8 cellular contexts compared by ENCODE assay signal in the genomic region with DNA sequence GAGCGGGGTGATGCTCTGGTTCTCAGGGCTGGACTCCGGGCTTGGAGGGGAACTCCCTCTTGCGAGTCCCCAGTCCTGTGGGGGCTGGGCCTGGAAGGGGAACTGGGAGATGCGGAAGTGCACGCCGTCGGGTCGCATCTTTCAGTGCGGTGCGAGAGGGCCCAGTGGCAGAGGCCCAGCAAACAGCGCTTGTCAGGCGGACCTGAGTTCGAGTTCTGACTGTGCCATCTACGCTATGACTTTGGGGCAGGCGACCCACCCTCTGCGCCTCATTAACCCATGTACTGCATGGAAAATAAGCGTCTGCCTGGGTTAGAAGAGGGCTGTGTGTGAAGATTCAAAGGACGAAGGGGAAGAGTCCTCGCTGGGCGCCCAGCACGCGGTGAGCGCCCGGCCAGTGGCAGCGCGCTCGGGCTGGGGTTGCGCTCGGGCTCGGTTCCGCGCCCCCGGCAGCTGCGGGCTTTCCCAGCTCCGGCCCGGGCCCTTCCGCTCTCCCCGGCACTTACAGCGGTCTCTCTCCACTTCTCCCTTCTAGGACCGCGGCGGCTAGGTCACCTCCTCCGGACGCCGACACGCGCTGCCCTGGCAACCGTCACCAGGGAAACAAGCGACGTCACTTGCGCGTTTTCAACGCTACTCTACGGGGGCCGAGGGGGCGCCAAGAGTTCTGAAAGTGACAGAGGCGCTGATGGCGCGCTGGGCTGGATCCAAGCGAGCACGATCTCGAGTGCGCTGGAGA.
A peak's percentile ranks its signal among the peaks of the same experiment; 100 is the strongest.
DNase-seq lines count a peak whose midpoint lies in the region; ATAC-seq and TF ChIP-seq lines count a peak whose summit lies in the region.

A gene with protein sequence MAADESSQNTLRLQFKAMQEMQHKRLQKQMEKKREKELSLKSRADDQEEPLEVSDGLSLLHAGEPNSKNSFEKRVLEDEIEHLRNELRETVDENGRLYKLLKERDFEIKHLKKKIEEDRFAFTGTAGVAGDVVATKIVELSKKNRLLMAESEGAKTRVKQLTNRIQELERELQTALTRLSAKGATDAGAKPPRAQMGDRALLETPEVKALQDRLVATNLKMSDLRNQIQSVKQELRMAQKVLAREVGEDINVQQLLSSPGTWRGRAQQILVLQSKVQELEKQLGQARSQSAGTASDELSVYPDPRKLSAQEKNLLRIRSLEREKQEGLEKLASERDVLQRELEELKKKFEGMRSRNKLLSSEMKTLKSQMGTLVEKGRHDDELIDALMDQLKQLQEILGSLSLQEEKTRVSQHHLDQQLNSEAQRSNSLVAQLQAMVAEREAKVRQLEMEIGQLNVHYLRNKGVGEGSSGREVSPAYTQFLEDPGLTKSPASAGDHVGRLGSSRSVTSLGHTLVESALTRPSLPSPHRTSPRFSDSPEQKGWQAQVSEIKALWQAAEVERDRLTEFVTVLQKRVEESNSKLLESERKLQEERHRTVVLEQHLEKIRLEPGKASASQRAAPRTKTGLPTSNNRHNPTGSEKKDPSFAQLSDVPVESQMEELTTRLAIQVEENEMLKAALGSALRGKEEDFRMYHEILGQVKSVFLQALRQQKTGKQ (minus strand): TSS at position 584 of the 739 bp plus-strand sequence. CDS start 14,908 bp downstream, outside the sequence.

- H3K4me3 ChIP-seq in choroid plexus epithelial cell (ENCODE audit: low read depth, low read length), result peak within 1 kb of the TSS; percentile 51

- TF ChIP-seq CTCF in 22Rv1 (IDR thresholded peaks at IDR 0.05) (no peak), choroid plexus epithelial cell (conservative IDR thresholded peaks at IDR 0.05; ENCODE audit: low read depth, low read length) (no peak)

- H3K27ac ChIP-seq in 22Rv1, result peak within 1 kb of the TSS; percentile 32; the same call in 1 of the 2 replicates

- ATAC-seq in GM18511 (IDR thresholded peaks at IDR 0.05; ENCODE audit: unreplicated experiment), result peak; percentile 99
- peak; percentile 97 for ATAC-seq in HG03039 (IDR thresholded peaks at IDR 0.05; ENCODE audit: unreplicated experiment)

- DNase-seq in NCI-H2196 treated with DMSO at 0.1 percent for 48 hours (lab: John Stamatoyannopoulos, UW; ENCODE audit: unreplicated experiment) (peak; percentile 59), choroid plexus epithelial cell (ENCODE audit: low read depth) (peak; percentile 91), kidney glomerular epithelial cell (lab: John Stamatoyannopoulos, UW) (peak; percentile 86)
- DNase-seq in activated CD4-positive, CD25-positive, alpha-beta regulatory T cell treated with anti-CD3 and anti-CD28 coated beads, Interleukin-2, amount 50 U/mL, for 72 hours, result peak; percentile 83
- peak; percentile 95 for DNase-seq in stimulated activated CD4-positive, alpha-beta T cell treated with anti-CD3 and anti-CD28 coated beads, Interleukin-15, amount 100 ng/mL, for 24 hours

Comparison
In these comparisons a context has a peak if more than half of its experiments do, and no peak if none do; other contexts are left out.
1. Peak in every context shown above with its lines: DNase-seq, ATAC-seq, H3K4me3 ChIP-seq and H3K27ac ChIP-seq.